Comparison of ENCODE assay signal across 8 cellular contexts in genomic region chr16:71542377-71542776, GRCh38. TPM values are rescaled to one million over a fixed set of nuclear protein-coding genes. Genes with fewer than 3 reads are reported as not detected.
DNase-seq lines count a peak whose midpoint lies in the region; ATAC-seq and TF ChIP-seq lines count a peak whose summit lies in the region.

No MANE protein-coding gene starts in this region.

- ATAC-seq in mucosa of descending colon (peak; percentile 73), upper lobe of right lung (peak; percentile 84)

- no peaks in the 10 kb centered on the region for H3K36me3 ChIP-seq in brain microvascular endothelial cell (replicated peaks)
- H3K36me3 ChIP-seq in mucosa of descending colon (ENCODE audit: low read depth) = no peaks in the 10 kb centered on the region
- no peaks in the 10 kb centered on the region for H3K36me3 ChIP-seq in upper lobe of right lung

- intact Hi-C loops in mucosa of descending colon (cut with DNase I, micrococcal nuclease) = no loop called here
- intact Hi-C loops in upper lobe of right lung (cut with DNase I) = no loop called here

- in situ Hi-C loops in GM13976 (cut with MboI; ENCODE audit: low sequenced_read_pairs, unreplicated experiment) (no loop called here), brain microvascular endothelial cell (cut with HindIII; ENCODE audit: low pct_ligation_motif_present, low sequenced_read_pairs) (no loop called here)

- DNase-seq in 8988T = peak; percentile 67
- DNase-seq in GM13976 (ENCODE audit: low spot score) = peak; percentile 64
- peak; percentile 36 for DNase-seq in HuH-7.5 (ENCODE audit: low spot score)
- DNase-seq in UCSD-AML1 (lab: John Stamatoyannopoulos, UW; ENCODE audit: unreplicated experiment) = peak; percentile 49
- peak; percentile 28 for DNase-seq in brain microvascular endothelial cell
- DNase-seq in mucosa of descending colon = peak in 2 of 3 donors; percentile 42 to 75
- DNase-seq in upper lobe of right lung = peak; percentile 70
- no peak for DNase-seq in putamen (ENCODE audit: low spot score)

- TF ChIP-seq CTCF in GM13976 (IDR thresholded peaks at IDR 0.05; ENCODE audit: borderline replicate concordance, control extremely low read depth, extremely low read depth, insufficient read depth, missing control alignments) (peak; percentile 56), brain microvascular endothelial cell (IDR thresholded peaks at IDR 0.05; ENCODE audit: low read depth, low read length, missing control alignments) (peak; percentile 69), mucosa of descending colon (IDR thresholded peaks at IDR 0.05) (no peak), upper lobe of right lung (IDR thresholded peaks at IDR 0.05) (peak; percentile 50)

- H3K27ac ChIP-seq in brain microvascular endothelial cell = no peak overlapping the region
- no peak overlapping the region for H3K27ac ChIP-seq in upper lobe of right lung

- no peak overlapping the region for H3K4me3 ChIP-seq in brain microvascular endothelial cell (ENCODE audit: low read depth, low read length)
- H3K4me3 ChIP-seq in mucosa of descending colon = no peak overlapping the region
- H3K4me3 ChIP-seq in upper lobe of right lung = no peak overlapping the region

- peaks cover under 1% of the 10 kb centered on the region for H3K4me1 ChIP-seq in mucosa of descending colon (ENCODE audit: low read depth)
- H3K4me1 ChIP-seq in upper lobe of right lung = no peaks in the 10 kb centered on the region

- H3K9me3 ChIP-seq in mucosa of descending colon (no peaks in the 10 kb centered on the region), upper lobe of right lung (no peaks in the 10 kb centered on the region)

- H3K27me3 ChIP-seq in brain microvascular endothelial cell (replicated peaks) = no peaks in the 10 kb centered on the region
- H3K27me3 ChIP-seq in upper lobe of right lung = no peaks in the 10 kb centered on the region

RNA-seq across cellular contexts. Expression of gene CHST4, which starts 16.2 kb away (rescaled TPM):
- not detected for total RNA-seq in mucosa of descending colon
- 0.38 TPM for total RNA-seq in upper lobe of right lung

RNA-seq across cellular contexts. Expression of gene TAT, which starts 34.5 kb away (rescaled TPM):
- total RNA-seq in mucosa of descending colon (1 to 10 TPM in 1 of 3 donors, under 1 TPM in 2; 0.51 to 1.9 (median 0.72) TPM), upper lobe of right lung (not detected)

RNA-seq across cellular contexts. Expression of gene ZNF19, which starts 53.3 kb away (rescaled TPM):
- 1 to 10 TPM; 7.4 to 8.5 (median 7.8) TPM for total RNA-seq in mucosa of descending colon
- total RNA-seq in upper lobe of right lung = 11.4 TPM
